2 cellular contexts compared by ENCODE assay signal in the genomic region with DNA sequence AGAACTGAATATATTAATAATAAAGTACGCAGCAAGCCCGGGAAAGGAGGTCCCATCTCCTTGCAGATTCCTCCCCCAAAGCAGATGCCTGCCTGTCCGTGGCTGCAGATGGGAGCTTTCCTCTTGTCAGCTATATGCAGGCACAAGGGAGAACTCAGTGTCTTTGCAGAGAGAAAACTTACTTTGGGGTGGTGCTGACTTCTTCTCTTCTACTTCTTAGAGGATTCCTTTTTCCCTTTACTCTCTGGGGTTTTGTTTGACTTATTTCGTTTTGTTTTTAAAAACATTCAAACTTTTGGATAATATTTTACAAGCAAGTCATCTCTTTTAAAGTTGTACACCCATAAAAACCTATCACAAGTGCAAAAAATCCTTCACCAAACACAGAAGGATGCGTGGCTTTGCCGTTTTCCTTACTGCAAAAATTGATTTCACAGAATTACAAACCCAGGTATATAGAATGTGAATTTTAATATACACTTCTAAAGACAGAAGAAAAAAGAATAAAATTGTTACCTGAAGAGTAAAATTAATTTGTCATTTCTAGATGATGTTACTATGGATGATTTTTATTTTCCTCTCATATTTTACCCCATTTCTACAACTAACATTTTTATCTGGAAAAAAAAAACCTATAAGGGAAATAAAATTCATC.
A peak's percentile ranks its signal among the peaks of the same experiment; 100 is the strongest.
TF ChIP-seq lines count a peak whose summit lies in the region.

No MANE protein-coding gene starts in this region.

TF ChIP-seq in A549, 52 proteins besides CTCF, POLR2A, EP300 and RAD21 (continued from another document):
- TF ChIP-seq, protein P1, sequence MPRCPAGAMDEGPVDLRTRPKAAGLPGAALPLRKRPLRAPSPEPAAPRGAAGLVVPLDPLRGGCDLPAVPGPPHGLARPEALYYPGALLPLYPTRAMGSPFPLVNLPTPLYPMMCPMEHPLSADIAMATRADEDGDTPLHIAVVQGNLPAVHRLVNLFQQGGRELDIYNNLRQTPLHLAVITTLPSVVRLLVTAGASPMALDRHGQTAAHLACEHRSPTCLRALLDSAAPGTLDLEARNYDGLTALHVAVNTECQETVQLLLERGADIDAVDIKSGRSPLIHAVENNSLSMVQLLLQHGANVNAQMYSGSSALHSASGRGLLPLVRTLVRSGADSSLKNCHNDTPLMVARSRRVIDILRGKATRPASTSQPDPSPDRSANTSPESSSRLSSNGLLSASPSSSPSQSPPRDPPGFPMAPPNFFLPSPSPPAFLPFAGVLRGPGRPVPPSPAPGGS (IDR thresholded peaks at IDR 0.05): no peak
- TF ChIP-seq CBX8 (IDR thresholded peaks at IDR 0.05) (peak; percentile 99), RNF2 (IDR thresholded peaks at IDR 0.05; ENCODE audit: borderline replicate concordance, low read depth) (peak; percentile 99), CHD2 (IDR thresholded peaks at IDR 0.05; ENCODE audit: low read length, partially characterized antibody) (no peak), RFX5 (IDR thresholded peaks at IDR 0.05) (no peak), ZFP36 (IDR thresholded peaks at IDR 0.05; ENCODE audit: borderline replicate concordance, partially characterized antibody) (peak; percentile 70)

TF ChIP-seq in GM23338, 12 proteins besides CTCF, POLR2A, EP300 and RAD21 (continued from another document):
- TF ChIP-seq, protein P2, sequence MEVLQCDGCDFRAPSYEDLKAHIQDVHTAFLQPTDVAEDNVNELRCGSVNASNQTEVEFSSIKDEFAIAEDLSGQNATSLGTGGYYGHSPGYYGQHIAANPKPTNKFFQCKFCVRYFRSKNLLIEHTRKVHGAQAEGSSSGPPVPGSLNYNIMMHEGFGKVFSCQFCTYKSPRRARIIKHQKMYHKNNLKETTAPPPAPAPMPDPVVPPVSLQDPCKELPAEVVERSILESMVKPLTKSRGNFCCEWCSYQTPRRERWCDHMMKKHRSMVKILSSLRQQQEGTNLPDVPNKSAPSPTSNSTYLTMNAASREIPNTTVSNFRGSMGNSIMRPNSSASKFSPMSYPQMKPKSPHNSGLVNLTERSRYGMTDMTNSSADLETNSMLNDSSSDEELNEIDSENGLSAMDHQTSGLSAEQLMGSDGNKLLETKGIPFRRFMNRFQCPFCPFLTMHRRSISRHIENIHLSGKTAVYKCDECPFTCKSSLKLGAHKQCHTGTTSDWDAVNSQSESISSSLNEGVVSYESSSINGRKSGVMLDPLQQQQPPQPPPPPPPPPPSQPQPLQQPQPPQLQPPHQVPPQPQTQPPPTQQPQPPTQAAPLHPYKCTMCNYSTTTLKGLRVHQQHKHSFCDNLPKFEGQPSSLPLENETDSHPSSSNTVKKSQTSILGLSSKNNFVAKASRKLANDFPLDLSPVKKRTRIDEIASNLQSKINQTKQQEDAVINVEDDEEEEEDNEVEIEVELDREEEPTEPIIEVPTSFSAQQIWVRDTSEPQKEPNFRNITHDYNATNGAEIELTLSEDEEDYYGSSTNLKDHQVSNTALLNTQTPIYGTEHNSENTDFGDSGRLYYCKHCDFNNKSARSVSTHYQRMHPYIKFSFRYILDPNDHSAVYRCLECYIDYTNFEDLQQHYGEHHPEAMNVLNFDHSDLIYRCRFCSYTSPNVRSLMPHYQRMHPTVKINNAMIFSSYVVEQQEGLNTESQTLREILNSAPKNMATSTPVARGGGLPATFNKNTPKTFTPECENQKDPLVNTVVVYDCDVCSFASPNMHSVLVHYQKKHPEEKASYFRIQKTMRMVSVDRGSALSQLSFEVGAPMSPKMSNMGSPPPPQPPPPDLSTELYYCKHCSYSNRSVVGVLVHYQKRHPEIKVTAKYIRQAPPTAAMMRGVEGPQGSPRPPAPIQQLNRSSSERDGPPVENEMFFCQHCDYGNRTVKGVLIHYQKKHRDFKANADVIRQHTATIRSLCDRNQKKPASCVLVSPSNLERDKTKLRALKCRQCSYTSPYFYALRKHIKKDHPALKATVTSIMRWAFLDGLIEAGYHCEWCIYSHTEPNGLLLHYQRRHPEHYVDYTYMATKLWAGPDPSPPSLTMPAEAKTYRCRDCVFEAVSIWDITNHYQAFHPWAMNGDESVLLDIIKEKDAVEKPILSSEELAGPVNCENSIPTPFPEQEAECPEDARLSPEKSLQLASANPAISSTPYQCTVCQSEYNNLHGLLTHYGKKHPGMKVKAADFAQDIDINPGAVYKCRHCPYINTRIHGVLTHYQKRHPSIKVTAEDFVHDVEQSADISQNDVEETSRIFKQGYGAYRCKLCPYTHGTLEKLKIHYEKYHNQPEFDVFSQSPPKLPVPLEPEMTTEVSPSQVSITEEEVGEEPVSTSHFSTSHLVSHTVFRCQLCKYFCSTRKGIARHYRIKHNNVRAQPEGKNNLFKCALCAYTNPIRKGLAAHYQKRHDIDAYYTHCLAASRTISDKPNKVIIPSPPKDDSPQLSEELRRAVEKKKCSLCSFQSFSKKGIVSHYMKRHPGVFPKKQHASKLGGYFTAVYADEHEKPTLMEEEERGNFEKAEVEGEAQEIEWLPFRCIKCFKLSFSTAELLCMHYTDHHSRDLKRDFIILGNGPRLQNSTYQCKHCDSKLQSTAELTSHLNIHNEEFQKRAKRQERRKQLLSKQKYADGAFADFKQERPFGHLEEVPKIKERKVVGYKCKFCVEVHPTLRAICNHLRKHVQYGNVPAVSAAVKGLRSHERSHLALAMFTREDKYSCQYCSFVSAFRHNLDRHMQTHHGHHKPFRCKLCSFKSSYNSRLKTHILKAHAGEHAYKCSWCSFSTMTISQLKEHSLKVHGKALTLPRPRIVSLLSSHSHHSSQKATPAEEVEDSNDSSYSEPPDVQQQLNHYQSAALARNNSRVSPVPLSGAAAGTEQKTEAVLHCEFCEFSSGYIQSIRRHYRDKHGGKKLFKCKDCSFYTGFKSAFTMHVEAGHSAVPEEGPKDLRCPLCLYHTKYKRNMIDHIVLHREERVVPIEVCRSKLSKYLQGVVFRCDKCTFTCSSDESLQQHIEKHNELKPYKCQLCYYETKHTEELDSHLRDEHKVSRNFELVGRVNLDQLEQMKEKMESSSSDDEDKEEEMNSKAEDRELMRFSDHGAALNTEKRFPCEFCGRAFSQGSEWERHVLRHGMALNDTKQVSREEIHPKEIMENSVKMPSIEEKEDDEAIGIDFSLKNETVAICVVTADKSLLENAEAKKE (CRISPR knock-in tag; IDR thresholded peaks at IDR 0.05): no peak
- no peak for TF ChIP-seq ZNF331 (CRISPR knock-in tag; IDR thresholded peaks at IDR 0.05; ENCODE audit: low read depth)
- no peak for TF ChIP-seq ZNF114 (CRISPR knock-in tag; IDR thresholded peaks at IDR 0.05)
- TF ChIP-seq POLR2AphosphoS5 (IDR thresholded peaks at IDR 0.05; ENCODE audit: low read depth): no peak
- TF ChIP-seq JUNB (IDR thresholded peaks at IDR 0.05; ENCODE audit: unreplicated experiment): no peak
- no peak for TF ChIP-seq REST (IDR thresholded peaks at IDR 0.05; ENCODE audit: unreplicated experiment)
- TF ChIP-seq EZH2 (IDR thresholded peaks at IDR 0.05; ENCODE audit: low read depth, unreplicated experiment): no peak
- TF ChIP-seq, protein P3, sequence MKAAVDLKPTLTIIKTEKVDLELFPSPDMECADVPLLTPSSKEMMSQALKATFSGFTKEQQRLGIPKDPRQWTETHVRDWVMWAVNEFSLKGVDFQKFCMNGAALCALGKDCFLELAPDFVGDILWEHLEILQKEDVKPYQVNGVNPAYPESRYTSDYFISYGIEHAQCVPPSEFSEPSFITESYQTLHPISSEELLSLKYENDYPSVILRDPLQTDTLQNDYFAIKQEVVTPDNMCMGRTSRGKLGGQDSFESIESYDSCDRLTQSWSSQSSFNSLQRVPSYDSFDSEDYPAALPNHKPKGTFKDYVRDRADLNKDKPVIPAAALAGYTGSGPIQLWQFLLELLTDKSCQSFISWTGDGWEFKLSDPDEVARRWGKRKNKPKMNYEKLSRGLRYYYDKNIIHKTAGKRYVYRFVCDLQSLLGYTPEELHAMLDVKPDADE (IDR thresholded peaks at IDR 0.05): no peak
- TF ChIP-seq NANOG (IDR thresholded peaks at IDR 0.05; ENCODE audit: borderline replicate concordance): no peak
- TF ChIP-seq STAT1 (IDR thresholded peaks at IDR 0.05; ENCODE audit: unreplicated experiment): no peak
